9 cellular contexts compared by ENCODE assay signal in genomic region chr9:96015876-96016686, GRCh38.
DNase-seq lines count a peak whose midpoint lies in the region; ATAC-seq and TF ChIP-seq lines count a peak whose summit lies in the region.
"Had no signal": no experiment of that assay in that cellular context is flagged by ENCODE, and none has a peak within 500 bp of the region (broad histone marks: within the 10 kb centered on the region; RNA-seq: fewer than 3 reads in every experiment).

No MANE protein-coding gene starts in this region.

- intact Hi-C loops in left lung (cut with DNase I) = no loop called here

- peak; percentile 46 for DNase-seq in activated CD8-positive, alpha-beta memory T cell treated with anti-CD3 and anti-CD28 coated beads, Interleukin-2, amount 50 U/mL, for 4 hours
- no peak for DNase-seq in activated CD8-positive, alpha-beta memory T cell treated with anti-CD3 and anti-CD28 coated beads, Interleukin-2, amount 50 U/mL, for 48 hours
- peak; percentile 69 for DNase-seq in M059J (ENCODE audit: low read depth)
- peak; percentile 53 for DNase-seq in activated naive CD8-positive, alpha-beta T cell treated with anti-CD3 and anti-CD28 coated beads for 36 hours
- DNase-seq in stimulated activated naive CD4-positive, alpha-beta T cell treated with Interleukin-2 at 50 U/mL for 16 hours (lab: John Stamatoyannopoulos, UW) = peak; percentile 48
- no peak for DNase-seq in cerebellar nuclear complex (lab: John Stamatoyannopoulos, UW)
- DNase-seq in left lung = no peak
- DNase-seq in DMS114 treated with DMSO at 0.1 percent for 48 hours (lab: John Stamatoyannopoulos, UW; ENCODE audit: unreplicated experiment) = no peak

- H3K4me3 Mint-ChIP-seq in activated naive CD8-positive, alpha-beta T cell treated with anti-CD3 and anti-CD28 coated beads for 36 hours = peak overlapping the region; percentile 5

- no peak for ATAC-seq in left lung

- no peak for TF ChIP-seq CTCF in left lung (IDR thresholded peaks at IDR 0.05)

- no peaks in the 10 kb centered on the region for H3K9me3 ChIP-seq in left lung

- H3K4me1 Mint-ChIP-seq in activated naive CD8-positive, alpha-beta T cell treated with anti-CD3 and anti-CD28 coated beads for 36 hours = peaks cover 70% of the 10 kb centered on the region

- peaks cover 2% of the 10 kb centered on the region for H3K9me3 Mint-ChIP-seq in activated naive CD8-positive, alpha-beta T cell treated with anti-CD3 and anti-CD28 coated beads for 36 hours

- H3K4me1 ChIP-seq in left lung = peaks cover under 1 to 9% of the 10 kb centered on the region in 2 donors

- peaks cover 8 to 20% of the 10 kb centered on the region in 2 donors for H3K27me3 ChIP-seq in left lung

- H3K36me3 ChIP-seq in left lung = peaks cover 0 to 45% of the 10 kb centered on the region in 2 donors

- no peaks in the 10 kb centered on the region for H3K27me3 Mint-ChIP-seq in activated naive CD8-positive, alpha-beta T cell treated with anti-CD3 and anti-CD28 coated beads for 36 hours

- H3K4me3 ChIP-seq in left lung = no peak overlapping the region

- H3K27ac Mint-ChIP-seq in activated naive CD8-positive, alpha-beta T cell treated with anti-CD3 and anti-CD28 coated beads for 36 hours = peak overlapping the region; percentile 100

- H3K36me3 Mint-ChIP-seq in activated naive CD8-positive, alpha-beta T cell treated with anti-CD3 and anti-CD28 coated beads for 36 hours = peaks cover 43% of the 10 kb centered on the region

- H3K27ac ChIP-seq in left lung = no peak overlapping the region
- H3K27ac ChIP-seq: RWPE1 had no signal

Comparison
In these comparisons a context has a peak if more than half of its experiments do, and no peak if none do; other contexts are left out.
1. DNase-seq: peak in activated CD8-positive, alpha-beta memory T cell treated with anti-CD3 and anti-CD28 coated beads, Interleukin-2, amount 50 U/mL, for 4 hours (single experiment), M059J (single experiment), activated naive CD8-positive, alpha-beta T cell treated with anti-CD3 and anti-CD28 coated beads for 36 hours (single experiment) and stimulated activated naive CD4-positive, alpha-beta T cell treated with Interleukin-2 at 50 U/mL for 16 hours (single experiment); none in activated CD8-positive, alpha-beta memory T cell treated with anti-CD3 and anti-CD28 coated beads, Interleukin-2, amount 50 U/mL, for 48 hours (single experiment), cerebellar nuclear complex (0 of 2), left lung (0 of 2) and DMS114 treated with DMSO at 0.1 percent for 48 hours (single experiment).